In the genomic region with DNA sequence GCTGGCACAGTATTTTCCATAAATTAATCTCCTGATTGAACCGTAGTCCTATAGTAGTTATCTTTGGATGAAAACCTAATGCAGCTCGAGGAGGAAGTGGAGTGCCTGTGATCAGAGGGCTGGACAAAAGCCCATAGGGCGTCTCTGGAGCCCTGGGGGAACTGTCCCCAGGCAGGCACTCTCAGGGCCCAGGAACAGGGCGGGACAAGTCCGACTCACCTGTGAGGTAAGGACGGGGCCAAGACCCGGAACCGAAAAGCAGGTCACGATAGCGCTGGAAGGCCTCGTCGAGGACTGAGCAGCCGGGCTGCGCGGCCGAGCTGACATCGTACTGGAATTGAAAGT, we compare ENCODE assay signal across 1 cellular context.
TF ChIP-seq lines count a peak whose summit lies in the region.

No MANE protein-coding gene starts in this region.

TF ChIP-seq in HepG2, 621 proteins besides CTCF, POLR2A, EP300 and RAD21:
- TF ChIP-seq HDAC6 (IDR thresholded peaks at IDR 0.05; ENCODE audit: low read depth, low read length) (no peak), SSRP1 (CRISPR knock-in tag; IDR thresholded peaks at IDR 0.05) (no peak), ZNF737 (CRISPR knock-in tag; IDR thresholded peaks at IDR 0.05; ENCODE audit: borderline replicate concordance) (no peak), ZFP37 (CRISPR knock-in tag; IDR thresholded peaks at IDR 0.05; ENCODE audit: borderline replicate concordance) (no peak), ZNF615 (CRISPR knock-in tag; IDR thresholded peaks at IDR 0.05; ENCODE audit: borderline replicate concordance) (0 out of 2 replicates have a peak, but pooled peaks have one; percentile 51), RELA (CRISPR knock-in tag; IDR thresholded peaks at IDR 0.05) (no peak), ZNF713 (CRISPR knock-in tag; IDR thresholded peaks at IDR 0.05) (peak; percentile 17; the same call in 1 of the 2 replicates), ZNF30 (CRISPR knock-in tag; IDR thresholded peaks at IDR 0.05) (0 out of 2 replicates have a peak, but pooled peaks have one; percentile 11), DMAP1 (CRISPR knock-in tag; IDR thresholded peaks at IDR 0.05) (no peak), TAF1 (CRISPR knock-in tag; IDR thresholded peaks at IDR 0.05) (no peak), MZF1 (CRISPR knock-in tag; IDR thresholded peaks at IDR 0.05; ENCODE audit: borderline replicate concordance) (0 out of 2 replicates have a peak, but pooled peaks have one; percentile 36), SUZ12 (IDR thresholded peaks at IDR 0.05; ENCODE audit: low read depth, low read length) (no peak), ZNF17 (CRISPR knock-in tag; IDR thresholded peaks at IDR 0.05) (0 out of 2 replicates have a peak, but pooled peaks have one; percentile 35), ZSCAN20 (CRISPR knock-in tag; IDR thresholded peaks at IDR 0.05; ENCODE audit: borderline replicate concordance) (no peak), ZNF3 (CRISPR knock-in tag; IDR thresholded peaks at IDR 0.05) (no peak), ZNF883 (CRISPR knock-in tag; IDR thresholded peaks at IDR 0.05; ENCODE audit: not compliant biosample characterization) (no peak)
- TF ChIP-seq, protein P1, sequence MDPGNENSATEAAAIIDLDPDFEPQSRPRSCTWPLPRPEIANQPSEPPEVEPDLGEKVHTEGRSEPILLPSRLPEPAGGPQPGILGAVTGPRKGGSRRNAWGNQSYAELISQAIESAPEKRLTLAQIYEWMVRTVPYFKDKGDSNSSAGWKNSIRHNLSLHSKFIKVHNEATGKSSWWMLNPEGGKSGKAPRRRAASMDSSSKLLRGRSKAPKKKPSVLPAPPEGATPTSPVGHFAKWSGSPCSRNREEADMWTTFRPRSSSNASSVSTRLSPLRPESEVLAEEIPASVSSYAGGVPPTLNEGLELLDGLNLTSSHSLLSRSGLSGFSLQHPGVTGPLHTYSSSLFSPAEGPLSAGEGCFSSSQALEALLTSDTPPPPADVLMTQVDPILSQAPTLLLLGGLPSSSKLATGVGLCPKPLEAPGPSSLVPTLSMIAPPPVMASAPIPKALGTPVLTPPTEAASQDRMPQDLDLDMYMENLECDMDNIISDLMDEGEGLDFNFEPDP (CRISPR knock-in tag; conservative IDR thresholded peaks at IDR 0.05), result peak; percentile 94; the same call in 1 of the 2 replicates
- TF ChIP-seq, protein P2, sequence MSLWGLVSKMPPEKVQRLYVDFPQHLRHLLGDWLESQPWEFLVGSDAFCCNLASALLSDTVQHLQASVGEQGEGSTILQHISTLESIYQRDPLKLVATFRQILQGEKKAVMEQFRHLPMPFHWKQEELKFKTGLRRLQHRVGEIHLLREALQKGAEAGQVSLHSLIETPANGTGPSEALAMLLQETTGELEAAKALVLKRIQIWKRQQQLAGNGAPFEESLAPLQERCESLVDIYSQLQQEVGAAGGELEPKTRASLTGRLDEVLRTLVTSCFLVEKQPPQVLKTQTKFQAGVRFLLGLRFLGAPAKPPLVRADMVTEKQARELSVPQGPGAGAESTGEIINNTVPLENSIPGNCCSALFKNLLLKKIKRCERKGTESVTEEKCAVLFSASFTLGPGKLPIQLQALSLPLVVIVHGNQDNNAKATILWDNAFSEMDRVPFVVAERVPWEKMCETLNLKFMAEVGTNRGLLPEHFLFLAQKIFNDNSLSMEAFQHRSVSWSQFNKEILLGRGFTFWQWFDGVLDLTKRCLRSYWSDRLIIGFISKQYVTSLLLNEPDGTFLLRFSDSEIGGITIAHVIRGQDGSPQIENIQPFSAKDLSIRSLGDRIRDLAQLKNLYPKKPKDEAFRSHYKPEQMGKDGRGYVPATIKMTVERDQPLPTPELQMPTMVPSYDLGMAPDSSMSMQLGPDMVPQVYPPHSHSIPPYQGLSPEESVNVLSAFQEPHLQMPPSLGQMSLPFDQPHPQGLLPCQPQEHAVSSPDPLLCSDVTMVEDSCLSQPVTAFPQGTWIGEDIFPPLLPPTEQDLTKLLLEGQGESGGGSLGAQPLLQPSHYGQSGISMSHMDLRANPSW (CRISPR knock-in tag; IDR thresholded peaks at IDR 0.05; ENCODE audit: borderline replicate concordance), result 0 out of 2 replicates have a peak, but pooled peaks have one; percentile 1
